Comparison of ENCODE assay signal across 1 cellular context in the genomic region with DNA sequence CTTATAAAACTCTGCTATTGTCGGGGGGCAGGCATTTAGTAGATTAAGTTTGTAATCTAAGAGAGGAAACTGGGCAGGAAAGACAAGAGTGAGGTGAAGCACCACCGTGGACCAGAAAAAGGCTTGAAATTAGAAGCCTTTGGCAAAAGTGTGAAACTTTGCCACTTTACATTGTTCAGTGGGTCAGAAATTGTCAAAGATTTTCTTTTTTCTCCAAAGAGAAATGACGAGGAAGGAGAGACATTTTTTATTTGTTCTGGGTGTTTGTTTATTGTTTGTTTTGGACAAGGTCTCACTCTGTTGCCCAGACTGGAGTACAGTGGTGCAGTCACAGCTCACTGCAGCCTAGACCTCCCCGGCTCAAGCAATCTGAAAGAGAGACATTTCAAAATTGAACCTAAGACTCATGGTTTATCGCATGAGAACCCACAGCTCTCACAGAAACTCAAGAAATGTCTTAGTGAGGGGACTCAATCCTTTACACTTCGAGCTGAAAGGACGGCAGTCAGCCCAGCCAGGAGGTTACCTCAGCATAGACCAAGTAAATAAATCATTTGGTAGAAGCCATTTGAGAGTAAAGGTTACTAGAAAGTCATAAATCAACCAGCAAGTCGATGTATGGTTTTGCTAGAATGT.
TF ChIP-seq lines count a peak whose summit lies in the region.

No MANE protein-coding gene starts in this region.

TF ChIP-seq in GM12878, 131 proteins besides CTCF, POLR2A, EP300 and RAD21 (continued from another document):
- TF ChIP-seq, protein P1, sequence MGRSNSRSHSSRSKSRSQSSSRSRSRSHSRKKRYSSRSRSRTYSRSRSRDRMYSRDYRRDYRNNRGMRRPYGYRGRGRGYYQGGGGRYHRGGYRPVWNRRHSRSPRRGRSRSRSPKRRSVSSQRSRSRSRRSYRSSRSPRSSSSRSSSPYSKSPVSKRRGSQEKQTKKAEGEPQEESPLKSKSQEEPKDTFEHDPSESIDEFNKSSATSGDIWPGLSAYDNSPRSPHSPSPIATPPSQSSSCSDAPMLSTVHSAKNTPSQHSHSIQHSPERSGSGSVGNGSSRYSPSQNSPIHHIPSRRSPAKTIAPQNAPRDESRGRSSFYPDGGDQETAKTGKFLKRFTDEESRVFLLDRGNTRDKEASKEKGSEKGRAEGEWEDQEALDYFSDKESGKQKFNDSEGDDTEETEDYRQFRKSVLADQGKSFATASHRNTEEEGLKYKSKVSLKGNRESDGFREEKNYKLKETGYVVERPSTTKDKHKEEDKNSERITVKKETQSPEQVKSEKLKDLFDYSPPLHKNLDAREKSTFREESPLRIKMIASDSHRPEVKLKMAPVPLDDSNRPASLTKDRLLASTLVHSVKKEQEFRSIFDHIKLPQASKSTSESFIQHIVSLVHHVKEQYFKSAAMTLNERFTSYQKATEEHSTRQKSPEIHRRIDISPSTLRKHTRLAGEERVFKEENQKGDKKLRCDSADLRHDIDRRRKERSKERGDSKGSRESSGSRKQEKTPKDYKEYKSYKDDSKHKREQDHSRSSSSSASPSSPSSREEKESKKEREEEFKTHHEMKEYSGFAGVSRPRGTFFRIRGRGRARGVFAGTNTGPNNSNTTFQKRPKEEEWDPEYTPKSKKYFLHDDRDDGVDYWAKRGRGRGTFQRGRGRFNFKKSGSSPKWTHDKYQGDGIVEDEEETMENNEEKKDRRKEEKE (IDR thresholded peaks at IDR 0.05): no peak
- 0 out of 2 replicates have a peak, but pooled peaks have one; percentile 22 for TF ChIP-seq POLR2AphosphoS2 (IDR thresholded peaks at IDR 0.05; ENCODE audit: low read depth, low read length)
- TF ChIP-seq BHLHE40 (IDR thresholded peaks at IDR 0.05; ENCODE audit: borderline replicate concordance in 1 of 2, low read depth in 2 of 2, low read length in 1 of 2): peak in 1 of 2 experiments; percentile 34; a peak in 1 of 4 replicates
- TF ChIP-seq, protein P2, sequence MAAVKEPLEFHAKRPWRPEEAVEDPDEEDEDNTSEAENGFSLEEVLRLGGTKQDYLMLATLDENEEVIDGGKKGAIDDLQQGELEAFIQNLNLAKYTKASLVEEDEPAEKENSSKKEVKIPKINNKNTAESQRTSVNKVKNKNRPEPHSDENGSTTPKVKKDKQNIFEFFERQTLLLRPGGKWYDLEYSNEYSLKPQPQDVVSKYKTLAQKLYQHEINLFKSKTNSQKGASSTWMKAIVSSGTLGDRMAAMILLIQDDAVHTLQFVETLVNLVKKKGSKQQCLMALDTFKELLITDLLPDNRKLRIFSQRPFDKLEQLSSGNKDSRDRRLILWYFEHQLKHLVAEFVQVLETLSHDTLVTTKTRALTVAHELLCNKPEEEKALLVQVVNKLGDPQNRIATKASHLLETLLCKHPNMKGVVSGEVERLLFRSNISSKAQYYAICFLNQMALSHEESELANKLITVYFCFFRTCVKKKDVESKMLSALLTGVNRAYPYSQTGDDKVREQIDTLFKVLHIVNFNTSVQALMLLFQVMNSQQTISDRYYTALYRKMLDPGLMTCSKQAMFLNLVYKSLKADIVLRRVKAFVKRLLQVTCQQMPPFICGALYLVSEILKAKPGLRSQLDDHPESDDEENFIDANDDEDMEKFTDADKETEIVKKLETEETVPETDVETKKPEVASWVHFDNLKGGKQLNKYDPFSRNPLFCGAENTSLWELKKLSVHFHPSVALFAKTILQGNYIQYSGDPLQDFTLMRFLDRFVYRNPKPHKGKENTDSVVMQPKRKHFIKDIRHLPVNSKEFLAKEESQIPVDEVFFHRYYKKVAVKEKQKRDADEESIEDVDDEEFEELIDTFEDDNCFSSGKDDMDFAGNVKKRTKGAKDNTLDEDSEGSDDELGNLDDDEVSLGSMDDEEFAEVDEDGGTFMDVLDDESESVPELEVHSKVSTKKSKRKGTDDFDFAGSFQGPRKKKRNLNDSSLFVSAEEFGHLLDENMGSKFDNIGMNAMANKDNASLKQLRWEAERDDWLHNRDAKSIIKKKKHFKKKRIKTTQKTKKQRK (IDR thresholded peaks at IDR 0.05; ENCODE audit: low read depth, low read length): no peak
- TF ChIP-seq ZBED1 (IDR thresholded peaks at IDR 0.05; ENCODE audit: borderline replicate concordance): 0 out of 2 replicates have a peak, but pooled peaks have one; percentile 2
- no peak for TF ChIP-seq NFXL1 (IDR thresholded peaks at IDR 0.05; ENCODE audit: borderline replicate concordance)
- TF ChIP-seq STAT3 (IDR thresholded peaks at IDR 0.05; ENCODE audit: low read depth, low read length): no peak
- TF ChIP-seq SMAD1 (IDR thresholded peaks at IDR 0.05; ENCODE audit: low read depth, partially characterized antibody): no peak
- TF ChIP-seq SMC3 (IDR thresholded peaks at IDR 0.05; ENCODE audit: borderline replicate concordance, low read length): no peak
- TF ChIP-seq, protein P3, sequence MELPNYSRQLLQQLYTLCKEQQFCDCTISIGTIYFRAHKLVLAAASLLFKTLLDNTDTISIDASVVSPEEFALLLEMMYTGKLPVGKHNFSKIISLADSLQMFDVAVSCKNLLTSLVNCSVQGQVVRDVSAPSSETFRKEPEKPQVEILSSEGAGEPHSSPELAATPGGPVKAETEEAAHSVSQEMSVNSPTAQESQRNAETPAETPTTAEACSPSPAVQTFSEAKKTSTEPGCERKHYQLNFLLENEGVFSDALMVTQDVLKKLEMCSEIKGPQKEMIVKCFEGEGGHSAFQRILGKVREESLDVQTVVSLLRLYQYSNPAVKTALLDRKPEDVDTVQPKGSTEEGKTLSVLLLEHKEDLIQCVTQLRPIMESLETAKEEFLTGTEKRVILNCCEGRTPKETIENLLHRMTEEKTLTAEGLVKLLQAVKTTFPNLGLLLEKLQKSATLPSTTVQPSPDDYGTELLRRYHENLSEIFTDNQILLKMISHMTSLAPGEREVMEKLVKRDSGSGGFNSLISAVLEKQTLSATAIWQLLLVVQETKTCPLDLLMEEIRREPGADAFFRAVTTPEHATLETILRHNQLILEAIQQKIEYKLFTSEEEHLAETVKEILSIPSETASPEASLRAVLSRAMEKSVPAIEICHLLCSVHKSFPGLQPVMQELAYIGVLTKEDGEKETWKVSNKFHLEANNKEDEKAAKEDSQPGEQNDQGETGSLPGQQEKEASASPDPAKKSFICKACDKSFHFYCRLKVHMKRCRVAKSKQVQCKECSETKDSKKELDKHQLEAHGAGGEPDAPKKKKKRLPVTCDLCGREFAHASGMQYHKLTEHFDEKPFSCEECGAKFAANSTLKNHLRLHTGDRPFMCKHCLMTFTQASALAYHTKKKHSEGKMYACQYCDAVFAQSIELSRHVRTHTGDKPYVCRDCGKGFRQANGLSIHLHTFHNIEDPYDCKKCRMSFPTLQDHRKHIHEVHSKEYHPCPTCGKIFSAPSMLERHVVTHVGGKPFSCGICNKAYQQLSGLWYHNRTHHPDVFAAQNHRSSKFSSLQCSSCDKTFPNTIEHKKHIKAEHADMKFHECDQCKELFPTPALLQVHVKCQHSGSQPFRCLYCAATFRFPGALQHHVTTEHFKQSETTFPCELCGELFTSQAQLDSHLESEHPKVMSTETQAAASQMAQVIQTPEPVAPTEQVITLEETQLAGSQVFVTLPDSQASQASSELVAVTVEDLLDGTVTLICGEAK (IDR thresholded peaks at IDR 0.05; ENCODE audit: borderline replicate concordance): 0 out of 2 replicates have a peak, but pooled peaks have one; percentile 40
- no peak for TF ChIP-seq BCL11A (IDR thresholded peaks at IDR 0.05; ENCODE audit: low read depth, low read length)
- TF ChIP-seq, protein P4, sequence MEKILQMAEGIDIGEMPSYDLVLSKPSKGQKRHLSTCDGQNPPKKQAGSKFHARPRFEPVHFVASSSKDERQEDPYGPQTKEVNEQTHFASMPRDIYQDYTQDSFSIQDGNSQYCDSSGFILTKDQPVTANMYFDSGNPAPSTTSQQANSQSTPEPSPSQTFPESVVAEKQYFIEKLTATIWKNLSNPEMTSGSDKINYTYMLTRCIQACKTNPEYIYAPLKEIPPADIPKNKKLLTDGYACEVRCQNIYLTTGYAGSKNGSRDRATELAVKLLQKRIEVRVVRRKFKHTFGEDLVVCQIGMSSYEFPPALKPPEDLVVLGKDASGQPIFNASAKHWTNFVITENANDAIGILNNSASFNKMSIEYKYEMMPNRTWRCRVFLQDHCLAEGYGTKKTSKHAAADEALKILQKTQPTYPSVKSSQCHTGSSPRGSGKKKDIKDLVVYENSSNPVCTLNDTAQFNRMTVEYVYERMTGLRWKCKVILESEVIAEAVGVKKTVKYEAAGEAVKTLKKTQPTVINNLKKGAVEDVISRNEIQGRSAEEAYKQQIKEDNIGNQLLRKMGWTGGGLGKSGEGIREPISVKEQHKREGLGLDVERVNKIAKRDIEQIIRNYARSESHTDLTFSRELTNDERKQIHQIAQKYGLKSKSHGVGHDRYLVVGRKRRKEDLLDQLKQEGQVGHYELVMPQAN (conservative IDR thresholded peaks at IDR 0.05): no peak
- TF ChIP-seq ZZZ3 (IDR thresholded peaks at IDR 0.05; ENCODE audit: control insufficient read depth, insufficient read length, low read depth): no peak
- TF ChIP-seq, protein P5, sequence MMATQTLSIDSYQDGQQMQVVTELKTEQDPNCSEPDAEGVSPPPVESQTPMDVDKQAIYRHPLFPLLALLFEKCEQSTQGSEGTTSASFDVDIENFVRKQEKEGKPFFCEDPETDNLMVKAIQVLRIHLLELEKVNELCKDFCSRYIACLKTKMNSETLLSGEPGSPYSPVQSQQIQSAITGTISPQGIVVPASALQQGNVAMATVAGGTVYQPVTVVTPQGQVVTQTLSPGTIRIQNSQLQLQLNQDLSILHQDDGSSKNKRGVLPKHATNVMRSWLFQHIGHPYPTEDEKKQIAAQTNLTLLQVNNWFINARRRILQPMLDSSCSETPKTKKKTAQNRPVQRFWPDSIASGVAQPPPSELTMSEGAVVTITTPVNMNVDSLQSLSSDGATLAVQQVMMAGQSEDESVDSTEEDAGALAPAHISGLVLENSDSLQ (IDR thresholded peaks at IDR 0.05): peak; percentile 29; the same call in 1 of the 2 replicates
- 0 out of 2 replicates have a peak, but pooled peaks have one; percentile 22 for TF ChIP-seq CREM (IDR thresholded peaks at IDR 0.05; ENCODE audit: low read depth)
- TF ChIP-seq NR2F1 (conservative IDR thresholded peaks at IDR 0.05): 0 out of 2 replicates have a peak, but pooled peaks have one; percentile 17
- peak; percentile 77 for TF ChIP-seq RUNX3 (IDR thresholded peaks at IDR 0.05; ENCODE audit: low read length)
- peak; percentile 20; the same call in 1 of the 2 replicates for TF ChIP-seq EED (IDR thresholded peaks at IDR 0.05; ENCODE audit: low read depth)
- no peak for TF ChIP-seq FOXM1 (IDR thresholded peaks at IDR 0.05; ENCODE audit: low read depth, low read length)
- TF ChIP-seq JUNB (IDR thresholded peaks at IDR 0.05): peak; percentile 13; the same call in 1 of the 2 replicates
- no peak for TF ChIP-seq ZNF622 (IDR thresholded peaks at IDR 0.05)
- TF ChIP-seq CHD1 (IDR thresholded peaks at IDR 0.05; ENCODE audit: low read depth, low read length): no peak
- TF ChIP-seq, protein P6, sequence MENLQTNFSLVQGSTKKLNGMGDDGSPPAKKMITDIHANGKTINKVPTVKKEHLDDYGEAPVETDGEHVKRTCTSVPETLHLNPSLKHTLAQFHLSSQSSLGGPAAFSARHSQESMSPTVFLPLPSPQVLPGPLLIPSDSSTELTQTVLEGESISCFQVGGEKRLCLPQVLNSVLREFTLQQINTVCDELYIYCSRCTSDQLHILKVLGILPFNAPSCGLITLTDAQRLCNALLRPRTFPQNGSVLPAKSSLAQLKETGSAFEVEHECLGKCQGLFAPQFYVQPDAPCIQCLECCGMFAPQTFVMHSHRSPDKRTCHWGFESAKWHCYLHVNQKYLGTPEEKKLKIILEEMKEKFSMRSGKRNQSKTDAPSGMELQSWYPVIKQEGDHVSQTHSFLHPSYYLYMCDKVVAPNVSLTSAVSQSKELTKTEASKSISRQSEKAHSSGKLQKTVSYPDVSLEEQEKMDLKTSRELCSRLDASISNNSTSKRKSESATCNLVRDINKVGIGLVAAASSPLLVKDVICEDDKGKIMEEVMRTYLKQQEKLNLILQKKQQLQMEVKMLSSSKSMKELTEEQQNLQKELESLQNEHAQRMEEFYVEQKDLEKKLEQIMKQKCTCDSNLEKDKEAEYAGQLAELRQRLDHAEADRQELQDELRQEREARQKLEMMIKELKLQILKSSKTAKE (IDR thresholded peaks at IDR 0.05; ENCODE audit: low read depth, poor library complexity, severe bottlenecking): peak; percentile 5
- TF ChIP-seq, protein P7, sequence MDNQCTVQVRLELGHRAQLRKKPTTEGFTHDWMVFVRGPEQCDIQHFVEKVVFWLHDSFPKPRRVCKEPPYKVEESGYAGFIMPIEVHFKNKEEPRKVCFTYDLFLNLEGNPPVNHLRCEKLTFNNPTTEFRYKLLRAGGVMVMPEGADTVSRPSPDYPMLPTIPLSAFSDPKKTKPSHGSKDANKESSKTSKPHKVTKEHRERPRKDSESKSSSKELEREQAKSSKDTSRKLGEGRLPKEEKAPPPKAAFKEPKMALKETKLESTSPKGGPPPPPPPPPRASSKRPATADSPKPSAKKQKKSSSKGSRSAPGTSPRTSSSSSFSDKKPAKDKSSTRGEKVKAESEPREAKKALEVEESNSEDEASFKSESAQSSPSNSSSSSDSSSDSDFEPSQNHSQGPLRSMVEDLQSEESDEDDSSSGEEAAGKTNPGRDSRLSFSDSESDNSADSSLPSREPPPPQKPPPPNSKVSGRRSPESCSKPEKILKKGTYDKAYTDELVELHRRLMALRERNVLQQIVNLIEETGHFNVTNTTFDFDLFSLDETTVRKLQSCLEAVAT (IDR thresholded peaks at IDR 0.05): peak; percentile 64
- no peak for TF ChIP-seq PML (IDR thresholded peaks at IDR 0.05; ENCODE audit: low read length)
- no peak for TF ChIP-seq MEF2B (IDR thresholded peaks at IDR 0.05; ENCODE audit: partially characterized antibody, poor library complexity, severe bottlenecking)
- TF ChIP-seq, protein P8, sequence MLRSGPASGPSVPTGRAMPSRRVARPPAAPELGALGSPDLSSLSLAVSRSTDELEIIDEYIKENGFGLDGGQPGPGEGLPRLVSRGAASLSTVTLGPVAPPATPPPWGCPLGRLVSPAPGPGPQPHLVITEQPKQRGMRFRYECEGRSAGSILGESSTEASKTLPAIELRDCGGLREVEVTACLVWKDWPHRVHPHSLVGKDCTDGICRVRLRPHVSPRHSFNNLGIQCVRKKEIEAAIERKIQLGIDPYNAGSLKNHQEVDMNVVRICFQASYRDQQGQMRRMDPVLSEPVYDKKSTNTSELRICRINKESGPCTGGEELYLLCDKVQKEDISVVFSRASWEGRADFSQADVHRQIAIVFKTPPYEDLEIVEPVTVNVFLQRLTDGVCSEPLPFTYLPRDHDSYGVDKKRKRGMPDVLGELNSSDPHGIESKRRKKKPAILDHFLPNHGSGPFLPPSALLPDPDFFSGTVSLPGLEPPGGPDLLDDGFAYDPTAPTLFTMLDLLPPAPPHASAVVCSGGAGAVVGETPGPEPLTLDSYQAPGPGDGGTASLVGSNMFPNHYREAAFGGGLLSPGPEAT (IDR thresholded peaks at IDR 0.05; ENCODE audit: low read depth): no peak
- TF ChIP-seq TAF1 (IDR thresholded peaks at IDR 0.05; ENCODE audit: borderline replicate concordance, low read depth, low read length): peak; percentile 47; the same call in 1 of the 2 replicates
- no peak for TF ChIP-seq RELA (IDR thresholded peaks at IDR 0.05; ENCODE audit: borderline replicate concordance, partially characterized antibody)
- TF ChIP-seq, protein P9, sequence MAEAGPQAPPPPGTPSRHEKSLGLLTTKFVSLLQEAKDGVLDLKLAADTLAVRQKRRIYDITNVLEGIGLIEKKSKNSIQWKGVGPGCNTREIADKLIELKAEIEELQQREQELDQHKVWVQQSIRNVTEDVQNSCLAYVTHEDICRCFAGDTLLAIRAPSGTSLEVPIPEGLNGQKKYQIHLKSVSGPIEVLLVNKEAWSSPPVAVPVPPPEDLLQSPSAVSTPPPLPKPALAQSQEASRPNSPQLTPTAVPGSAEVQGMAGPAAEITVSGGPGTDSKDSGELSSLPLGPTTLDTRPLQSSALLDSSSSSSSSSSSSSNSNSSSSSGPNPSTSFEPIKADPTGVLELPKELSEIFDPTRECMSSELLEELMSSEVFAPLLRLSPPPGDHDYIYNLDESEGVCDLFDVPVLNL (IDR thresholded peaks at IDR 0.05; ENCODE audit: low read depth, low read length): no peak
- peak; percentile 71; the same call in 2 of the 3 replicates for TF ChIP-seq POU2F2 (IDR thresholded peaks at IDR 0.05; ENCODE audit: borderline replicate concordance, low read depth, low read length)
- TF ChIP-seq TBL1XR1 (IDR thresholded peaks at IDR 0.05; ENCODE audit: low read depth, low read length): no peak
